1 cellular context compared by ENCODE assay signal in the genomic region with DNA sequence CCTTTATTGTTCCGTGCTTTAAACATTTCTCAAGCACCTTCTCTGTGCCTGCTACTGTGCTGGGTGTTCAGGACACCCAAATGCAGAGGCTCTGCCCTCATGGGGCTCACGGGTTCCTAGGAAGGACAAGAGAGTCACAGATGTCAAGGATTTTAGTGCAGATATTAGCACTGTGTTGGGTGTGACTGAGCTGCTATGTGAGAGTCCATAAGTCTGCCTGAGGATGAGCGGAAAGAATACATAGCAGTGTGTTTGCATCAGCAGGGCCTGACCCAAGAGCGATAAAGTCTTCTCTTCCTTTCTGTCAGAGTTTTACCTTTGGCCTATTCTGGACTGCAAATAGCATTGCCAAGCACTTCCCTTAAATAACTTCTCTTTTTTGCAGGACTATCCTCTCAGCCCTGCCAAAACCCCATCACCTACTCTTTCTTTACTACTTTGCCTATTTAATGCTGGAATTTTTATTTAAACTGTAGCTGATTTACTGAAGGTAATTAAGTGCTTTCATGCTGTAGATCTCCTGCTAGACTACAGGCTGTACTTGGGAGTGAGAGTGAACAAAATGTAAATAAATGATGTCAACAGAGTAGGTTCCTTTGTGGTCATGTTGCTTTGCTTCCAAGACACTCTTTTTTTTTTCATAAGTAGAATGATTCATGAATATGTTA.
TF ChIP-seq lines count a peak whose summit lies in the region.

No MANE protein-coding gene starts in this region.

TF ChIP-seq in HepG2, 621 proteins besides CTCF, POLR2A, EP300 and RAD21 (continued from another document and continues in another):
- TF ChIP-seq ZSCAN25 (CRISPR knock-in tag; IDR thresholded peaks at IDR 0.05): peak; percentile 37; the same call in 1 of the 2 replicates
- no peak for TF ChIP-seq ZNF224 (CRISPR knock-in tag; IDR thresholded peaks at IDR 0.05)
- TF ChIP-seq ZMYM4 (CRISPR knock-in tag; IDR thresholded peaks at IDR 0.05): peak; percentile 86
- TF ChIP-seq, protein P1, sequence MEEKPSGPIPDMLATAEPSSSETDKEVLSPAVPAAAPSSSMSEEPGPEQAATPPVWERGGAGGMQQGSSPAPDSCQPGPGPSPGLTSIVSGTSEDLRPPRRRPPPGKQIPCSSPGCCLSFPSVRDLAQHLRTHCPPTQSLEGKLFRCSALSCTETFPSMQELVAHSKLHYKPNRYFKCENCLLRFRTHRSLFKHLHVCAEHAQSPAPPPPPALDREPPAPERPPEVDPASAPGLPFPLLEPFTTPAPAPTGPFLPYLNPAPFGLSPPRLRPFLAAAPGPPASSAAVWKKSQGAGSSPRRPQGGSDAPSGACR (CRISPR knock-in tag; IDR thresholded peaks at IDR 0.05): no peak
- TF ChIP-seq ZNF562 (CRISPR knock-in tag; IDR thresholded peaks at IDR 0.05; ENCODE audit: borderline replicate concordance): no peak
- TF ChIP-seq, protein P2, sequence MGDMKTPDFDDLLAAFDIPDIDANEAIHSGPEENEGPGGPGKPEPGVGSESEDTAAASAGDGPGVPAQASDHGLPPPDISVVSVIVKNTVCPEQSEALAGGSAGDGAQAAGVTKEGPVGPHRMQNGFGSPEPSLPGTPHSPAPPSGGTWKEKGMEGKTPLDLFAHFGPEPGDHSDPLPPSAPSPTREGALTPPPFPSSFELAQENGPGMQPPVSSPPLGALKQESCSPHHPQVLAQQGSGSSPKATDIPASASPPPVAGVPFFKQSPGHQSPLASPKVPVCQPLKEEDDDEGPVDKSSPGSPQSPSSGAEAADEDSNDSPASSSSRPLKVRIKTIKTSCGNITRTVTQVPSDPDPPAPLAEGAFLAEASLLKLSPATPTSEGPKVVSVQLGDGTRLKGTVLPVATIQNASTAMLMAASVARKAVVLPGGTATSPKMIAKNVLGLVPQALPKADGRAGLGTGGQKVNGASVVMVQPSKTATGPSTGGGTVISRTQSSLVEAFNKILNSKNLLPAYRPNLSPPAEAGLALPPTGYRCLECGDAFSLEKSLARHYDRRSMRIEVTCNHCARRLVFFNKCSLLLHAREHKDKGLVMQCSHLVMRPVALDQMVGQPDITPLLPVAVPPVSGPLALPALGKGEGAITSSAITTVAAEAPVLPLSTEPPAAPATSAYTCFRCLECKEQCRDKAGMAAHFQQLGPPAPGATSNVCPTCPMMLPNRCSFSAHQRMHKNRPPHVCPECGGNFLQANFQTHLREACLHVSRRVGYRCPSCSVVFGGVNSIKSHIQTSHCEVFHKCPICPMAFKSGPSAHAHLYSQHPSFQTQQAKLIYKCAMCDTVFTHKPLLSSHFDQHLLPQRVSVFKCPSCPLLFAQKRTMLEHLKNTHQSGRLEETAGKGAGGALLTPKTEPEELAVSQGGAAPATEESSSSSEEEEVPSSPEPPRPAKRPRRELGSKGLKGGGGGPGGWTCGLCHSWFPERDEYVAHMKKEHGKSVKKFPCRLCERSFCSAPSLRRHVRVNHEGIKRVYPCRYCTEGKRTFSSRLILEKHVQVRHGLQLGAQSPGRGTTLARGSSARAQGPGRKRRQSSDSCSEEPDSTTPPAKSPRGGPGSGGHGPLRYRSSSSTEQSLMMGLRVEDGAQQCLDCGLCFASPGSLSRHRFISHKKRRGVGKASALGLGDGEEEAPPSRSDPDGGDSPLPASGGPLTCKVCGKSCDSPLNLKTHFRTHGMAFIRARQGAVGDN (CRISPR knock-in tag; IDR thresholded peaks at IDR 0.05): no peak
- no peak for TF ChIP-seq ZMYM2 (CRISPR knock-in tag; IDR thresholded peaks at IDR 0.05)
- TF ChIP-seq NR2F1 (CRISPR knock-in tag; IDR thresholded peaks at IDR 0.05): 0 out of 4 replicates have a peak, but pooled peaks of 1 of the 2 experiments have one; percentile 36
- no peak for TF ChIP-seq ZNF17 (CRISPR knock-in tag; IDR thresholded peaks at IDR 0.05)
- TF ChIP-seq TEAD3 (CRISPR knock-in tag; optimal IDR thresholded peaks at IDR 0.05; ENCODE audit: borderline replicate concordance): peak; percentile 88
- TF ChIP-seq KDM2A (CRISPR knock-in tag; IDR thresholded peaks at IDR 0.05; ENCODE audit: borderline replicate concordance, low read depth): peak; percentile 60
- TF ChIP-seq RBAK (CRISPR knock-in tag; IDR thresholded peaks at IDR 0.05): no peak
- TF ChIP-seq KLF15 (CRISPR knock-in tag; IDR thresholded peaks at IDR 0.05; ENCODE audit: borderline replicate concordance): no peak
- TF ChIP-seq, protein P3, sequence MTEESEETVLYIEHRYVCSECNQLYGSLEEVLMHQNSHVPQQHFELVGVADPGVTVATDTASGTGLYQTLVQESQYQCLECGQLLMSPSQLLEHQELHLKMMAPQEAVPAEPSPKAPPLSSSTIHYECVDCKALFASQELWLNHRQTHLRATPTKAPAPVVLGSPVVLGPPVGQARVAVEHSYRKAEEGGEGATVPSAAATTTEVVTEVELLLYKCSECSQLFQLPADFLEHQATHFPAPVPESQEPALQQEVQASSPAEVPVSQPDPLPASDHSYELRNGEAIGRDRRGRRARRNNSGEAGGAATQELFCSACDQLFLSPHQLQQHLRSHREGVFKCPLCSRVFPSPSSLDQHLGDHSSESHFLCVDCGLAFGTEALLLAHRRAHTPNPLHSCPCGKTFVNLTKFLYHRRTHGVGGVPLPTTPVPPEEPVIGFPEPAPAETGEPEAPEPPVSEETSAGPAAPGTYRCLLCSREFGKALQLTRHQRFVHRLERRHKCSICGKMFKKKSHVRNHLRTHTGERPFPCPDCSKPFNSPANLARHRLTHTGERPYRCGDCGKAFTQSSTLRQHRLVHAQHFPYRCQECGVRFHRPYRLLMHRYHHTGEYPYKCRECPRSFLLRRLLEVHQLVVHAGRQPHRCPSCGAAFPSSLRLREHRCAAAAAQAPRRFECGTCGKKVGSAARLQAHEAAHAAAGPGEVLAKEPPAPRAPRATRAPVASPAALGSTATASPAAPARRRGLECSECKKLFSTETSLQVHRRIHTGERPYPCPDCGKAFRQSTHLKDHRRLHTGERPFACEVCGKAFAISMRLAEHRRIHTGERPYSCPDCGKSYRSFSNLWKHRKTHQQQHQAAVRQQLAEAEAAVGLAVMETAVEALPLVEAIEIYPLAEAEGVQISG (CRISPR knock-in tag; IDR thresholded peaks at IDR 0.05): peak; percentile 49; the same call in 1 of the 2 replicates
- TF ChIP-seq ASH2L (IDR thresholded peaks at IDR 0.05; ENCODE audit: insufficient read length, low read depth, low read length): peak; percentile 57
- no peak for TF ChIP-seq SPEN (CRISPR knock-in tag; IDR thresholded peaks at IDR 0.05; ENCODE audit: low read depth)
- TF ChIP-seq PLRG1 (conservative IDR thresholded peaks at IDR 0.05): no peak
- TF ChIP-seq ZNF350 (CRISPR knock-in tag; IDR thresholded peaks at IDR 0.05; ENCODE audit: borderline replicate concordance, low read depth): peak; percentile 48; the same call in 1 of the 2 replicates
- no peak for TF ChIP-seq PHB2 (IDR thresholded peaks at IDR 0.05; ENCODE audit: partially characterized antibody)
- TF ChIP-seq ZFAT (CRISPR knock-in tag; conservative IDR thresholded peaks at IDR 0.05): no peak
- TF ChIP-seq MAFG (CRISPR knock-in tag; IDR thresholded peaks at IDR 0.05): no peak
- peak; percentile 45; the same call in 1 of the 2 replicates for TF ChIP-seq GABPB1 (CRISPR knock-in tag; IDR thresholded peaks at IDR 0.05)
- TF ChIP-seq GPN1 (CRISPR knock-in tag; IDR thresholded peaks at IDR 0.05; ENCODE audit: borderline replicate concordance): no peak
- TF ChIP-seq ZNF431 (CRISPR knock-in tag; IDR thresholded peaks at IDR 0.05; ENCODE audit: borderline replicate concordance, low read depth): no peak
- no peak for TF ChIP-seq KDM3A (CRISPR knock-in tag; IDR thresholded peaks at IDR 0.05; ENCODE audit: low read depth)
- TF ChIP-seq FOXO1 (CRISPR knock-in tag; IDR thresholded peaks at IDR 0.05): 0 out of 2 replicates have a peak, but pooled peaks have one; percentile 22
- TF ChIP-seq NPAS2 (CRISPR knock-in tag; IDR thresholded peaks at IDR 0.05; ENCODE audit: borderline replicate concordance): no peak
- TF ChIP-seq ZNF264 (CRISPR knock-in tag; IDR thresholded peaks at IDR 0.05): 0 out of 2 replicates have a peak, but pooled peaks have one; percentile 25
- TF ChIP-seq, protein P4, sequence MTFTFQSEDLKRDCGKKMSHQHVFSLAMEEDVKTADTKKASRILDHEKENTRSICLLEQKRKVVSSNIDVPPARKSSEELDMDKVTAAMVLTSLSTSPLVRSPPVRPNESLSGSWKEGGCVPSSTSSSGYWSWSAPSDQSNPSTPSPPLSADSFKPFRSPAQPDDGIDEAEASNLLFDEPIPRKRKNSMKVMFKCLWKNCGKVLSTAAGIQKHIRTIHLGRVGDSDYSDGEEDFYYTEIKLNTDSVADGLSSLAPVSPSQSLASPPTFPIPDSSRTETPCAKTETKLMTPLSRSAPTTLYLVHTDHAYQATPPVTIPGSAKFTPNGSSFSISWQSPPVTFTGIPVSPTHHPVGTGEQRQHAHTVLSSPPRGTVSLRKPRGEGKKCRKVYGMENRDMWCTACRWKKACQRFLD (CRISPR knock-in tag; IDR thresholded peaks at IDR 0.05; ENCODE audit: borderline replicate concordance): no peak
- TF ChIP-seq PHF5A (CRISPR knock-in tag; IDR thresholded peaks at IDR 0.05; ENCODE audit: low read depth, unreplicated experiment): peak; percentile 62
- TF ChIP-seq HHEX (CRISPR knock-in tag; IDR thresholded peaks at IDR 0.05): no peak
- TF ChIP-seq RXRA (CRISPR knock-in tag; IDR thresholded peaks at IDR 0.05): peak; percentile 66; the same call in 1 of the 2 replicates
- TF ChIP-seq, protein P5, sequence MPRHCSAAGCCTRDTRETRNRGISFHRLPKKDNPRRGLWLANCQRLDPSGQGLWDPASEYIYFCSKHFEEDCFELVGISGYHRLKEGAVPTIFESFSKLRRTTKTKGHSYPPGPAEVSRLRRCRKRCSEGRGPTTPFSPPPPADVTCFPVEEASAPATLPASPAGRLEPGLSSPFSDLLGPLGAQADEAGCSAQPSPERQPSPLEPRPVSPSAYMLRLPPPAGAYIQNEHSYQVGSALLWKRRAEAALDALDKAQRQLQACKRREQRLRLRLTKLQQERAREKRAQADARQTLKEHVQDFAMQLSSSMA (CRISPR knock-in tag; IDR thresholded peaks at IDR 0.05): no peak
- no peak for TF ChIP-seq ZNF564 (CRISPR knock-in tag; IDR thresholded peaks at IDR 0.05)
- TF ChIP-seq FOXA3 (CRISPR knock-in tag; IDR thresholded peaks at IDR 0.05): peak; percentile 54
- TF ChIP-seq TRIM24 (CRISPR knock-in tag; IDR thresholded peaks at IDR 0.05): no peak
- peak; percentile 68; the same call in 1 of the 2 replicates for TF ChIP-seq JUND (CRISPR knock-in tag; IDR thresholded peaks at IDR 0.05)
- TF ChIP-seq, protein P6, sequence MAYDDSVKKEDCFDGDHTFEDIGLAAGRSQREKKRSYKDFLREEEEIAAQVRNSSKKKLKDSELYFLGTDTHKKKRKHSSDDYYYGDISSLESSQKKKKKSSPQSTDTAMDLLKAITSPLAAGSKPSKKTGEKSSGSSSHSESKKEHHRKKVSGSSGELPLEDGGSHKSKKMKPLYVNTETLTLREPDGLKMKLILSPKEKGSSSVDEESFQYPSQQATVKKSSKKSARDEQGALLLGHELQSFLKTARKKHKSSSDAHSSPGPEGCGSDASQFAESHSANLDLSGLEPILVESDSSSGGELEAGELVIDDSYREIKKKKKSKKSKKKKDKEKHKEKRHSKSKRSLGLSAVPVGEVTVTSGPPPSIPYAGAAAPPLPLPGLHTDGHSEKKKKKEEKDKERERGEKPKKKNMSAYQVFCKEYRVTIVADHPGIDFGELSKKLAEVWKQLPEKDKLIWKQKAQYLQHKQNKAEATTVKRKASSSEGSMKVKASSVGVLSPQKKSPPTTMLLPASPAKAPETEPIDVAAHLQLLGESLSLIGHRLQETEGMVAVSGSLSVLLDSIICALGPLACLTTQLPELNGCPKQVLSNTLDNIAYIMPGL (CRISPR knock-in tag; IDR thresholded peaks at IDR 0.05; ENCODE audit: borderline replicate concordance in 1 of 2, low read depth in 1 of 2): no peak; a peak in 1 of 4 replicates
- TF ChIP-seq, protein P7, sequence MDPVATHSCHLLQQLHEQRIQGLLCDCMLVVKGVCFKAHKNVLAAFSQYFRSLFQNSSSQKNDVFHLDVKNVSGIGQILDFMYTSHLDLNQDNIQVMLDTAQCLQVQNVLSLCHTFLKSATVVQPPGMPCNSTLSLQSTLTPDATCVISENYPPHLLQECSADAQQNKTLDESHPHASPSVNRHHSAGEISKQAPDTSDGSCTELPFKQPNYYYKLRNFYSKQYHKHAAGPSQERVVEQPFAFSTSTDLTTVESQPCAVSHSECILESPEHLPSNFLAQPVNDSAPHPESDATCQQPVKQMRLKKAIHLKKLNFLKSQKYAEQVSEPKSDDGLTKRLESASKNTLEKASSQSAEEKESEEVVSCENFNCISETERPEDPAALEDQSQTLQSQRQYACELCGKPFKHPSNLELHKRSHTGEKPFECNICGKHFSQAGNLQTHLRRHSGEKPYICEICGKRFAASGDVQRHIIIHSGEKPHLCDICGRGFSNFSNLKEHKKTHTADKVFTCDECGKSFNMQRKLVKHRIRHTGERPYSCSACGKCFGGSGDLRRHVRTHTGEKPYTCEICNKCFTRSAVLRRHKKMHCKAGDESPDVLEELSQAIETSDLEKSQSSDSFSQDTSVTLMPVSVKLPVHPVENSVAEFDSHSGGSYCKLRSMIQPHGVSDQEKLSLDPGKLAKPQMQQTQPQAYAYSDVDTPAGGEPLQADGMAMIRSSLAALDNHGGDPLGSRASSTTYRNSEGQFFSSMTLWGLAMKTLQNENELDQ (CRISPR knock-in tag; IDR thresholded peaks at IDR 0.05; ENCODE audit: borderline replicate concordance): no peak
- TF ChIP-seq NR2F6 (IDR thresholded peaks at IDR 0.05): peak; percentile 60
- peak; percentile 70 for TF ChIP-seq NR2F6 (CRISPR knock-in tag; IDR thresholded peaks at IDR 0.05)
- TF ChIP-seq ZFY (CRISPR knock-in tag; IDR thresholded peaks at IDR 0.05): peak; percentile 26; the same call in 1 of the 2 replicates
- TF ChIP-seq AKAP8 (CRISPR knock-in tag; IDR thresholded peaks at IDR 0.05): no peak
- peak; percentile 87 for TF ChIP-seq MED1 (CRISPR knock-in tag; IDR thresholded peaks at IDR 0.05)
- TF ChIP-seq, protein P8, sequence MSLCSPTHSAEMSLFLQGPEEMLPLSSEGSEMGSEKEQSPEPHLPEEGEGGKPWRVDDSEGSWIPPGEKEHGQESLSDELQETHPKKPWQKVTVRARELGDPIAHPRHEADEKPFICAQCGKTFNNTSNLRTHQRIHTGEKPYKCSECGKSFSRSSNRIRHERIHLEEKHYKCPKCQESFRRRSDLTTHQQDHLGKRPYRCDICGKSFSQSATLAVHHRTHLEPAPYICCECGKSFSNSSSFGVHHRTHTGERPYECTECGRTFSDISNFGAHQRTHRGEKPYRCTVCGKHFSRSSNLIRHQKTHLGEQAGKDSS (CRISPR knock-in tag; IDR thresholded peaks at IDR 0.05; ENCODE audit: borderline replicate concordance, low read depth): no peak
- TF ChIP-seq, protein P9, sequence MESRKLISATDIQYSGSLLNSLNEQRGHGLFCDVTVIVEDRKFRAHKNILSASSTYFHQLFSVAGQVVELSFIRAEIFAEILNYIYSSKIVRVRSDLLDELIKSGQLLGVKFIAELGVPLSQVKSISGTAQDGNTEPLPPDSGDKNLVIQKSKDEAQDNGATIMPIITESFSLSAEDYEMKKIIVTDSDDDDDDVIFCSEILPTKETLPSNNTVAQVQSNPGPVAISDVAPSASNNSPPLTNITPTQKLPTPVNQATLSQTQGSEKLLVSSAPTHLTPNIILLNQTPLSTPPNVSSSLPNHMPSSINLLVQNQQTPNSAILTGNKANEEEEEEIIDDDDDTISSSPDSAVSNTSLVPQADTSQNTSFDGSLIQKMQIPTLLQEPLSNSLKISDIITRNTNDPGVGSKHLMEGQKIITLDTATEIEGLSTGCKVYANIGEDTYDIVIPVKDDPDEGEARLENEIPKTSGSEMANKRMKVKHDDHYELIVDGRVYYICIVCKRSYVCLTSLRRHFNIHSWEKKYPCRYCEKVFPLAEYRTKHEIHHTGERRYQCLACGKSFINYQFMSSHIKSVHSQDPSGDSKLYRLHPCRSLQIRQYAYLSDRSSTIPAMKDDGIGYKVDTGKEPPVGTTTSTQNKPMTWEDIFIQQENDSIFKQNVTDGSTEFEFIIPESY (CRISPR knock-in tag; IDR thresholded peaks at IDR 0.05): no peak
- no peak for TF ChIP-seq ZNF235 (CRISPR knock-in tag; IDR thresholded peaks at IDR 0.05; ENCODE audit: borderline replicate concordance)
- TF ChIP-seq SAP130 (CRISPR knock-in tag; IDR thresholded peaks at IDR 0.05; ENCODE audit: low read depth): peak; percentile 69
- TF ChIP-seq ZNF343 (CRISPR knock-in tag; IDR thresholded peaks at IDR 0.05): no peak
